Comparison of ENCODE assay signal across 11 cellular contexts in genomic region chr13:97275265-97275664, GRCh38. TPM values are rescaled to one million over a fixed set of nuclear protein-coding genes. Genes with fewer than 3 reads are reported as not detected.
DNase-seq lines count a peak whose midpoint lies in the region; ATAC-seq, FAIRE-seq and TF ChIP-seq lines count a peak whose summit lies in the region.
"Had no signal": no experiment of that assay in that cellular context is flagged by ENCODE, and none has a peak within 500 bp of the region (broad histone marks: within the 10 kb centered on the region; RNA-seq: fewer than 3 reads in every experiment).

No MANE protein-coding gene starts in this region.

- intact Hi-C loops in posterior vena cava (cut with DNase I), result no loop called here

- peak; percentile 96 for FAIRE-seq in keratinocyte (lab: Jason Lieb, UNC)

- peak overlapping the region; percentile 55 for H3K9ac ChIP-seq in keratinocyte (ENCODE audit: control insufficient read depth, extremely low read depth, insufficient read depth, low read length)

- H3K27ac ChIP-seq in brain microvascular endothelial cell (peak overlapping the region; percentile 89), keratinocyte (ENCODE audit: control insufficient read depth, insufficient read depth, low read length) (peak overlapping the region; percentile 90), GM23338 (ENCODE audit: low read depth) (no peak overlapping the region)

- H3K36me3 Mint-ChIP-seq in HFFc6 (ENCODE audit: low read depth), result peaks cover 35% of the 10 kb centered on the region
- H3K36me3 Mint-ChIP-seq in GM23338 (ENCODE audit: low read depth), result no peaks in the 10 kb centered on the region

- H3K9me3 Mint-ChIP-seq in HFFc6 (no peaks in the 10 kb centered on the region), GM23338 (no peaks in the 10 kb centered on the region)
- H3K9me3 Mint-ChIP-seq: activated CD4-positive, alpha-beta memory T cell treated with anti-CD3 and anti-CD28 coated beads for 36 hours had no signal

- H3F3A ChIP-seq in GM23338 (replicated peaks; ENCODE audit: low read depth), result no peaks in the 10 kb centered on the region

- ATAC-seq in GM21526 (IDR thresholded peaks at IDR 0.05; ENCODE audit: low FRiP score, unreplicated experiment) (no peak), GM23338 (no peak)
- ATAC-seq: naive thymus-derived CD4-positive, alpha-beta T cell had no signal

- H3K9me2 ChIP-seq in GM23338 (ENCODE audit: insufficient read depth), result no peaks in the 10 kb centered on the region

- no peak for TF ChIP-seq CTCF in HFFc6 (IDR thresholded peaks at IDR 0.05)
- no peak for TF ChIP-seq CTCF in brain microvascular endothelial cell (IDR thresholded peaks at IDR 0.05; ENCODE audit: low read depth, low read length, missing control alignments)
- no peak for TF ChIP-seq CTCF in keratinocyte (optimal IDR thresholded peaks at IDR 0.05 in 1 of 3, IDR thresholded peaks at IDR 0.05 in 1 of 3, conservative IDR thresholded peaks at IDR 0.05 in 1 of 3; ENCODE audit: extremely low read depth in 1 of 3, insufficient read depth in 2 of 3, low read length in 3 of 3)
- TF ChIP-seq CTCF in GM23338 (conservative IDR thresholded peaks at IDR 0.05; ENCODE audit: low read depth in 2 of 2), result no peak

- H2AFZ ChIP-seq in keratinocyte (ENCODE audit: control insufficient read depth, low read length) (no peak overlapping the region), GM23338 (no peak overlapping the region)

- peak overlapping the region; percentile 78 for H3K27ac Mint-ChIP-seq in HFFc6
- H3K27ac Mint-ChIP-seq in GM23338, result no peak overlapping the region
- H3K27ac Mint-ChIP-seq: activated CD4-positive, alpha-beta memory T cell treated with anti-CD3 and anti-CD28 coated beads for 36 hours; IgD-negative memory B cell; naive thymus-derived CD4-positive, alpha-beta T cell had no signal

- no peak overlapping the region for H3K4me3 ChIP-seq in brain microvascular endothelial cell (ENCODE audit: low read depth, low read length)
- peak overlapping the region in 2 of 3 experiments; percentile 25 to 30 for H3K4me3 ChIP-seq in keratinocyte (ENCODE audit: control insufficient read depth in 2 of 3, extremely low read depth in 1 of 3, insufficient read depth in 2 of 3, low read depth in 1 of 3, low read length in 3 of 3)
- no peak overlapping the region for H3K4me3 ChIP-seq in GM23338

- H3K36me3 ChIP-seq in brain microvascular endothelial cell (replicated peaks) (peaks cover 9% of the 10 kb centered on the region), keratinocyte (ENCODE audit: control insufficient read depth in 2 of 2, extremely low read depth in 1 of 2, insufficient read depth in 2 of 2, low read length in 2 of 2) (peaks cover 0 to 4% of the 10 kb centered on the region in 2 experiments), GM23338 (ENCODE audit: insufficient read depth) (no peaks in the 10 kb centered on the region)

- no peaks in the 10 kb centered on the region for H3K9me1 ChIP-seq in keratinocyte (ENCODE audit: control insufficient read depth, extremely low read depth, insufficient read depth, low read length)

- no peaks in the 10 kb centered on the region for H3K9me3 ChIP-seq in keratinocyte (ENCODE audit: control insufficient read depth, low read depth, low read length)

- peak overlapping the region; percentile 69 for H3K4me2 ChIP-seq in keratinocyte (ENCODE audit: control insufficient read depth, extremely low read depth, insufficient read depth, low read depth, low read length)
- no peak overlapping the region for H3K4me2 ChIP-seq in GM23338

- peak; percentile 89 for DNase-seq in HFFc6
- DNase-seq in brain microvascular endothelial cell, result peak; percentile 84
- no peak for DNase-seq in keratinocyte (ENCODE audit: low read depth, low spot score)
- peak; percentile 80 for DNase-seq in stromal cell of bone marrow (ENCODE audit: low read depth)
- DNase-seq in NK-92 (lab: John Stamatoyannopoulos, UW; ENCODE audit: unreplicated experiment), result no peak
- DNase-seq in GM23338 (ENCODE audit: low spot score), result no peak
- DNase-seq in posterior vena cava (ENCODE audit: low spot score), result no peak
- DNase-seq: activated CD4-positive, alpha-beta memory T cell treated with anti-CD3 and anti-CD28 coated beads for 36 hours; naive thymus-derived CD4-positive, alpha-beta T cell had no signal

- H3K27me3 ChIP-seq in brain microvascular endothelial cell (replicated peaks) (no peaks in the 10 kb centered on the region), keratinocyte (ENCODE audit: control insufficient read depth, extremely low read depth, insufficient read depth, low read length) (no peaks in the 10 kb centered on the region), GM23338 (ENCODE audit: insufficient read depth) (no peaks in the 10 kb centered on the region)

- H4K20me1 ChIP-seq in keratinocyte (ENCODE audit: control insufficient read depth, extremely low read depth, insufficient read depth, low read length), result no peaks in the 10 kb centered on the region
- no peaks in the 10 kb centered on the region for H4K20me1 ChIP-seq in GM23338 (replicated peaks; ENCODE audit: insufficient read depth)

- dilution Hi-C loops in keratinocyte (cut with MboI; ENCODE audit: extremely low pct_ligation_motif_present, low sequenced_read_pairs), result no loop called here

- H3K27me3 Mint-ChIP-seq in HFFc6 (ENCODE audit: insufficient read depth) (no peaks in the 10 kb centered on the region; the same call in 1 of the 2 replicates), GM23338 (ENCODE audit: insufficient read depth, low read depth, poor library complexity) (no peaks in the 10 kb centered on the region)
- H3K27me3 Mint-ChIP-seq: activated CD4-positive, alpha-beta memory T cell treated with anti-CD3 and anti-CD28 coated beads for 36 hours; IgD-negative memory B cell; naive thymus-derived CD4-positive, alpha-beta T cell had no signal

- H3K4me1 ChIP-seq in keratinocyte (ENCODE audit: control insufficient read depth, extremely low read depth, insufficient read depth, low read length) (peaks cover 80% of the 10 kb centered on the region), GM23338 (ENCODE audit: insufficient read depth) (no peaks in the 10 kb centered on the region)

- H3K79me2 ChIP-seq in keratinocyte (ENCODE audit: control insufficient read depth, insufficient read depth, low read length), result peaks cover 19% of the 10 kb centered on the region
- no peaks in the 10 kb centered on the region for H3K79me2 ChIP-seq in GM23338 (replicated peaks; ENCODE audit: insufficient read depth)

- peaks cover 94% of the 10 kb centered on the region for H3K4me1 Mint-ChIP-seq in HFFc6 (ENCODE audit: low read depth)
- peaks cover 14% of the 10 kb centered on the region for H3K4me1 Mint-ChIP-seq in GM23338

- H3K4me3 Mint-ChIP-seq in HFFc6, result peak overlapping the region; percentile 72
- H3K4me3 Mint-ChIP-seq in GM23338, result no peak overlapping the region
- H3K4me3 Mint-ChIP-seq: activated CD4-positive, alpha-beta memory T cell treated with anti-CD3 and anti-CD28 coated beads for 36 hours had no signal

- in situ Hi-C loops in brain microvascular endothelial cell (cut with HindIII; ENCODE audit: low pct_ligation_motif_present, low sequenced_read_pairs), result no loop called here

TF ChIP-seq in GM23338, 12 proteins besides CTCF, POLR2A, EP300 and RAD21 (continues in another document):
- TF ChIP-seq ETS1 (IDR thresholded peaks at IDR 0.05) (no peak), JUNB (IDR thresholded peaks at IDR 0.05; ENCODE audit: unreplicated experiment) (no peak)

RNA-seq across cellular contexts. Expression of gene MBNL2, which starts 53.1 kb away (rescaled TPM):
- 100 to 1,000 TPM in 3 of 6 experiments, 10 to 100 TPM in 3; 78.5 to 138 (median 99.8) TPM for total RNA-seq in HFFc6 (2021; fragmentation: NEBNext Ultra II Directional; extraction: Animal tissue kit (Norgen Biotek cat#: 25700))
- polyA plus RNA-seq in keratinocyte (19.3 to 28.4 TPM (median 22.2 TPM) in 3 replicates), GM23338 (2016; fragmentation: Nextera tagmentation; extraction: Ambion mirVana) (0.49 and 0.55 TPM in 2 replicates)
- polyA plus RNA-seq in keratinocyte (2011; ENCODE audit: low read depth), result 14.7 TPM
- 16.1 and 24.4 TPM in 2 replicates for polyA plus RNA-seq in keratinocyte (2011; cell fraction: cytosol; rRNA removed)
- 26.1 and 29.2 TPM in 2 replicates for polyA plus RNA-seq in keratinocyte (2011; cell fraction: nucleus; rRNA removed)
- polyA plus RNA-seq in keratinocyte (2012; ENCODE audit: low replicate concordance), result 13.4 and 18.6 TPM in 2 replicates
- 20.2 to 86.3 TPM (median 68.7 TPM) in 3 replicates for polyA minus RNA-seq in keratinocyte
- 22.8 TPM for polyA minus RNA-seq in keratinocyte (2011; cell fraction: cytosol; rRNA and poly(A)+ RNA removed)
- polyA minus RNA-seq in keratinocyte (2011; cell fraction: nucleus; rRNA and poly(A)+ RNA removed), result 28.5 and 52.8 TPM in 2 replicates
- 1.3 and 3.2 TPM in 2 replicates for total RNA-seq in GM23338 (2014; rRNA removed; shearing (Covaris generic))
- 100 to 1,000 TPM; 106 to 139 TPM for total RNA-seq in posterior vena cava

Comparison
In these comparisons a context has a peak if more than half of its experiments do, and no peak if none do; other contexts are left out.
1. DNase-seq: peak in HFFc6 (single experiment), brain microvascular endothelial cell (single experiment) and stromal cell of bone marrow (single experiment); none in keratinocyte (single experiment), NK-92 (single experiment), GM23338 (single experiment) and posterior vena cava (single experiment).
2. H3K4me3 ChIP-seq: peak in keratinocyte (2 of 3); none in brain microvascular endothelial cell (single experiment) and GM23338 (single experiment).
3. RNA of gene MBNL2, which starts 53.1 kb away (total RNA-seq): 106 to 139 TPM in posterior vena cava and 78.5 to 138 TPM in HFFc6; 1.3 to 3.2 TPM in GM23338; every median in the first group is over 10 times any median in the second.